ENCODE assay signal across 8 cellular contexts in the genomic region with DNA sequence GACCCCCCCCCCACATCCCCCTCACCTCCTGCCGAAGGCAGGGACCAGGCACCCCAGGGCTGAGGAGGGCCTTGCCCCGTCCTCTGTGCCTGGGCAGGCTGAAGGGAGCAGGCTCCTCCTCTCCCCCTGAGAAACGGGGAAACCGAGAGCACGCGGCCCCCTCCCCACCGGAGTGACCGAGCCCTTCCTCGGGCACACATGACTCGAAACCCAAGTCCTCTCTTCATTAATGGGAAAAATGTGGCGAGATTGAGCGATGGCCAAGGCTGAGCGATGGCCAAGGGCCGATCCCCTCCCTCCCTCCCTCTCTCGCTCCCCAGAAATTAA. TPM values are rescaled to one million over a fixed set of nuclear protein-coding genes. Genes with fewer than 3 reads are reported as not detected.
DNase-seq lines count a peak whose midpoint lies in the region; ATAC-seq, FAIRE-seq and TF ChIP-seq lines count a peak whose summit lies in the region.

No MANE protein-coding gene starts in this region.

- no peak for DNase-seq in keratinocyte (ENCODE audit: low read depth, low spot score)
- DNase-seq in stimulated activated naive CD8-positive, alpha-beta T cell treated with anti-CD3 and anti-CD28 coated beads, Interleukin-15, amount 100 ng/mL, for 72 hours, result no peak
- no peak for DNase-seq in kidney
- no peak for DNase-seq in frontal cortex (ENCODE audit: low spot score in 2 of 2)
- DNase-seq in NCI-H446 (lab: John Stamatoyannopoulos, UW), result no peak
- no peak for DNase-seq in HK-2 (ENCODE audit: unreplicated experiment)

- no peaks in the 10 kb centered on the region for H4K20me1 ChIP-seq in keratinocyte (ENCODE audit: control insufficient read depth, extremely low read depth, insufficient read depth, low read length)

- FAIRE-seq in keratinocyte (lab: Jason Lieb, UNC) (no peak), kidney (lab: Jason Lieb, UNC) (no peak), frontal cortex (lab: Jason Lieb, UNC) (no peak)

- no peaks in the 10 kb centered on the region for H3K9me3 Mint-ChIP-seq in brain
- H3K9me3 Mint-ChIP-seq in stimulated activated naive CD8-positive, alpha-beta T cell treated with anti-CD3 and anti-CD28 coated beads, Interleukin-15, amount 100 ng/mL, for 72 hours, result no peaks in the 10 kb centered on the region

- H3K36me3 Mint-ChIP-seq in brain, result peaks cover 24% of the 10 kb centered on the region

- H3K27me3 Mint-ChIP-seq in brain, result peaks cover 9% of the 10 kb centered on the region
- H3K27me3 Mint-ChIP-seq in stimulated activated naive CD8-positive, alpha-beta T cell treated with anti-CD3 and anti-CD28 coated beads, Interleukin-15, amount 100 ng/mL, for 72 hours, result peaks cover 71% of the 10 kb centered on the region

- dilution Hi-C loops in keratinocyte (cut with MboI; ENCODE audit: extremely low pct_ligation_motif_present, low sequenced_read_pairs), result no loop called here

- TF ChIP-seq CTCF in brain (conservative IDR thresholded peaks at IDR 0.05) (no peak), keratinocyte (optimal IDR thresholded peaks at IDR 0.05 in 1 of 3, IDR thresholded peaks at IDR 0.05 in 1 of 3, conservative IDR thresholded peaks at IDR 0.05 in 1 of 3; ENCODE audit: extremely low read depth in 1 of 3, insufficient read depth in 2 of 3, low read length in 3 of 3) (no peak), kidney (IDR thresholded peaks at IDR 0.05; ENCODE audit: borderline replicate concordance, extremely low read depth, insufficient read depth) (no peak)

- peaks cover 92% of the 10 kb centered on the region for H3K4me1 Mint-ChIP-seq in brain
- peaks cover 13% of the 10 kb centered on the region for H3K4me1 Mint-ChIP-seq in stimulated activated naive CD8-positive, alpha-beta T cell treated with anti-CD3 and anti-CD28 coated beads, Interleukin-15, amount 100 ng/mL, for 72 hours

- no peaks in the 10 kb centered on the region for H3K9me1 ChIP-seq in keratinocyte (ENCODE audit: control insufficient read depth, extremely low read depth, insufficient read depth, low read length)

- H3K27me3 ChIP-seq in HUES6 (ENCODE audit: control insufficient read depth, insufficient read depth, low read length) (peaks cover 93% of the 10 kb centered on the region), keratinocyte (ENCODE audit: control insufficient read depth, extremely low read depth, insufficient read depth, low read length) (no peaks in the 10 kb centered on the region)

- peak overlapping the region in 4 of 5 experiments; percentile 86 to 96 (median 92) for H3K27ac Mint-ChIP-seq in brain
- H3K27ac Mint-ChIP-seq in stimulated activated naive CD8-positive, alpha-beta T cell treated with anti-CD3 and anti-CD28 coated beads, Interleukin-15, amount 100 ng/mL, for 72 hours, result no peak overlapping the region

- ATAC-seq in stimulated activated naive CD8-positive, alpha-beta T cell treated with anti-CD3 and anti-CD28 coated beads, Interleukin-15, amount 100 ng/mL, for 72 hours, result no peak

- H3K36me3 ChIP-seq in HUES6 (ENCODE audit: control insufficient read depth, insufficient read depth, low read length) (no peaks in the 10 kb centered on the region; the same call in 1 of the 2 replicates), keratinocyte (ENCODE audit: control insufficient read depth in 2 of 2, extremely low read depth in 1 of 2, insufficient read depth in 2 of 2, low read length in 2 of 2) (peaks cover 0 to 13% of the 10 kb centered on the region in 2 experiments), kidney (ENCODE audit: control insufficient read depth in 1 of 2, insufficient read depth in 2 of 2, low read length in 2 of 2) (no peaks in the 10 kb centered on the region)

- H3K27ac ChIP-seq in HUES6 (ENCODE audit: low read depth, low read length) (no peak overlapping the region), keratinocyte (ENCODE audit: control insufficient read depth, insufficient read depth, low read length) (peak overlapping the region; percentile 29), kidney (ENCODE audit: low read depth in 2 of 2, low read length in 2 of 2) (no peak overlapping the region)

- H3K9ac ChIP-seq in HUES6 (ENCODE audit: low read length) (no peak overlapping the region), keratinocyte (ENCODE audit: control insufficient read depth, extremely low read depth, insufficient read depth, low read length) (peak overlapping the region; percentile 71), kidney (ENCODE audit: low read length in 2 of 2) (no peak overlapping the region)

- peaks cover 52% of the 10 kb centered on the region for H3K4me1 ChIP-seq in HUES6 (ENCODE audit: control insufficient read depth, insufficient read depth, low read length)
- H3K4me1 ChIP-seq in keratinocyte (ENCODE audit: control insufficient read depth, extremely low read depth, insufficient read depth, low read length), result peaks cover 56% of the 10 kb centered on the region
- H3K4me1 ChIP-seq in kidney (ENCODE audit: control insufficient read depth in 1 of 2, insufficient read depth in 1 of 2, low read depth in 1 of 2, low read length in 2 of 2), result peaks cover 3 to 20% of the 10 kb centered on the region in 2 donors

- peak overlapping the region; percentile 80 to 89 (median 87) for H3K4me3 Mint-ChIP-seq in brain
- H3K4me3 Mint-ChIP-seq in stimulated activated naive CD8-positive, alpha-beta T cell treated with anti-CD3 and anti-CD28 coated beads, Interleukin-15, amount 100 ng/mL, for 72 hours, result peak overlapping the region; percentile 27 to 53

- H2AFZ ChIP-seq in keratinocyte (ENCODE audit: control insufficient read depth, low read length), result peak overlapping the region; percentile 59

- intact Hi-C loops in kidney (cut with DNase I), result no loop called here

- H3K4me3 ChIP-seq in HUES6 (ENCODE audit: low read depth, low read length), result peak overlapping the region; percentile 74
- peak overlapping the region; percentile 37 to 63 (median 61) for H3K4me3 ChIP-seq in keratinocyte (ENCODE audit: control insufficient read depth in 2 of 3, extremely low read depth in 1 of 3, insufficient read depth in 2 of 3, low read depth in 1 of 3, low read length in 3 of 3)
- peak overlapping the region in 1 of 2 donors; percentile 46 for H3K4me3 ChIP-seq in kidney (ENCODE audit: low read length in 2 of 2)

- no peaks in the 10 kb centered on the region for H3K9me3 ChIP-seq in HUES6 (ENCODE audit: control insufficient read depth, insufficient read depth, low read depth, low read length)
- H3K9me3 ChIP-seq in keratinocyte (ENCODE audit: control insufficient read depth, low read depth, low read length), result no peaks in the 10 kb centered on the region
- H3K9me3 ChIP-seq in kidney (ENCODE audit: control insufficient read depth in 1 of 2, low read length in 2 of 2), result no peaks in the 10 kb centered on the region

- peak overlapping the region; percentile 73 for H3K4me2 ChIP-seq in keratinocyte (ENCODE audit: control insufficient read depth, extremely low read depth, insufficient read depth, low read depth, low read length)

- peaks cover 21% of the 10 kb centered on the region for H3K79me2 ChIP-seq in keratinocyte (ENCODE audit: control insufficient read depth, insufficient read depth, low read length)

RNA-seq across cellular contexts. Expression of a gene that starts 7.0 kb away (rescaled TPM):
- polyA plus RNA-seq in brain (ENCODE audit: insufficient read depth, low read depth, low replicate concordance) (17.0 TPM), keratinocyte (2.2 to 6.7 TPM (median 3.7 TPM) in 3 replicates), kidney (ENCODE audit: insufficient read depth, low read depth, low replicate concordance) (3.8 TPM)
- polyA plus RNA-seq in keratinocyte (2011; ENCODE audit: low read depth), result 13.7 TPM
- 1.3 and 3.2 TPM in 2 replicates for polyA plus RNA-seq in keratinocyte (2011; cell fraction: cytosol; rRNA removed)
- polyA plus RNA-seq in keratinocyte (2011; cell fraction: nucleus; rRNA removed), result 21.1 and 21.6 TPM in 2 replicates
- 8.3 and 66.7 TPM in 2 replicates for polyA plus RNA-seq in keratinocyte (2012; ENCODE audit: low replicate concordance)
- polyA minus RNA-seq in keratinocyte, result 8.0 to 36.6 TPM (median 14.7 TPM) in 3 replicates
- polyA minus RNA-seq in keratinocyte (2011; cell fraction: cytosol; rRNA and poly(A)+ RNA removed), result 7.1 TPM
- 28.8 and 31.2 TPM in 2 replicates for polyA minus RNA-seq in keratinocyte (2011; cell fraction: nucleus; rRNA and poly(A)+ RNA removed)
- total RNA-seq in kidney (1.4 TPM), frontal cortex (5.7 TPM)

Comparison
In these comparisons a context has a peak if more than half of its experiments do, and no peak if none do; other contexts are left out.
1. H3K27ac Mint-ChIP-seq: peak in brain (4 of 5); none in stimulated activated naive CD8-positive, alpha-beta T cell treated with anti-CD3 and anti-CD28 coated beads, Interleukin-15, amount 100 ng/mL, for 72 hours (0 of 2).